In genomic region chr6:159890201-159890600, GRCh38 we compare ENCODE assay signal across 10 cellular contexts. TPM values are rescaled to one million over a fixed set of nuclear protein-coding genes. Genes with fewer than 3 reads are reported as not detected.
"Had no signal": no experiment of that assay in that cellular context is flagged by ENCODE, and none has a peak within 500 bp of the region (broad histone marks: within the 10 kb centered on the region; RNA-seq: fewer than 3 reads in every experiment).

No MANE protein-coding gene starts in this region.

- ATAC-seq: HepG2 had no signal

- H3K4me3 ChIP-seq: GM23338 had no signal

- DNase-seq: H9, HCEC 1CT, HFFc6, KBM-7 had no signal

- H3K27ac ChIP-seq: HL-60 had no signal

- H3K4me2 ChIP-seq: GM23338 had no signal

- H2AFZ ChIP-seq: GM23338 had no signal

RNA-seq across cellular contexts. Expression of gene MAS1, which starts 0.6 kb away (rescaled TPM):
- total RNA-seq: H1, HepG2, HFFc6, HT1080 had no signal
- polyA plus RNA-seq: GM23338, HepG2, IgD-negative memory B cell had no signal
